In genomic region chr11:106468531-106468930, GRCh38 we compare ENCODE assay signal across 13 cellular contexts.
DNase-seq lines count a peak whose midpoint lies in the region; ATAC-seq, FAIRE-seq and TF ChIP-seq lines count a peak whose summit lies in the region.
"Had no signal": no experiment of that assay in that cellular context is flagged by ENCODE, and none has a peak within 500 bp of the region (broad histone marks: within the 10 kb centered on the region; RNA-seq: fewer than 3 reads in every experiment).

No MANE protein-coding gene starts in this region.

- H2BK15ac ChIP-seq in mesendoderm (replicated peaks; ENCODE audit: low read depth): peak overlapping the region; percentile 57

- H3K9ac ChIP-seq in PC-3 (ENCODE audit: low read length) (no peak overlapping the region), mesendoderm (ENCODE audit: low read length) (no peak overlapping the region), skeletal muscle satellite cell (ENCODE audit: low read depth, low read length) (no peak overlapping the region), kidney (ENCODE audit: low read length in 2 of 2) (no peak overlapping the region)

- peak overlapping the region; percentile 3; the same call in 1 of the 2 replicates for H3K4me2 ChIP-seq in PC-3 (ENCODE audit: low read length)
- no peak overlapping the region for H3K4me2 ChIP-seq in mesendoderm (ENCODE audit: low read length)
- peak overlapping the region; percentile 38 for H3K4me2 ChIP-seq in skeletal muscle satellite cell (ENCODE audit: low read length)

- peak overlapping the region; percentile 23; the same call in 1 of the 2 replicates for H2AFZ ChIP-seq in PC-3 (ENCODE audit: low read length)

- no peak overlapping the region for H2BK5ac ChIP-seq in mesendoderm (ENCODE audit: low read length)

- H3K4me1 ChIP-seq in PC-3 (ENCODE audit: insufficient read depth, low read length) (peaks cover 74% of the 10 kb centered on the region), mesendoderm (ENCODE audit: control insufficient read depth, low read depth, low read length) (peaks cover 4% of the 10 kb centered on the region), skeletal muscle satellite cell (ENCODE audit: control insufficient read depth, insufficient read depth, low read length) (peaks cover 46% of the 10 kb centered on the region), right cardiac atrium (ENCODE audit: control insufficient read depth, insufficient read depth, low read length) (peaks cover 3% of the 10 kb centered on the region), kidney (ENCODE audit: control insufficient read depth in 1 of 2, insufficient read depth in 1 of 2, low read depth in 1 of 2, low read length in 2 of 2) (peaks cover 0 to 2% of the 10 kb centered on the region in 2 donors)
- H3K4me1 ChIP-seq: BE2C had no signal

- no peak for ATAC-seq in PC-3
- ATAC-seq in right cardiac atrium: no peak
- no peak for ATAC-seq in HG03139 (IDR thresholded peaks at IDR 0.05; ENCODE audit: unreplicated experiment)
- ATAC-seq: CD8-positive, alpha-beta T cell had no signal

- H3K27me3 ChIP-seq in PC-3 (ENCODE audit: low read length) (no peaks in the 10 kb centered on the region), mesendoderm (ENCODE audit: insufficient read depth, low read length, poor library complexity) (no peaks in the 10 kb centered on the region), skeletal muscle satellite cell (ENCODE audit: control insufficient read depth, insufficient read depth, low read length) (no peaks in the 10 kb centered on the region), right cardiac atrium (ENCODE audit: control insufficient read depth, insufficient read depth) (no peaks in the 10 kb centered on the region)
- H3K27me3 ChIP-seq: BE2C had no signal

- no peak overlapping the region for H3K56ac ChIP-seq in mesendoderm (ENCODE audit: low read length)

- TF ChIP-seq CTCF in PC-3 (conservative IDR thresholded peaks at IDR 0.05; ENCODE audit: low read depth, low read length): no peak
- no peak for TF ChIP-seq CTCF in chondrocyte (IDR thresholded peaks at IDR 0.05)
- TF ChIP-seq CTCF in kidney (IDR thresholded peaks at IDR 0.05; ENCODE audit: borderline replicate concordance, extremely low read depth, insufficient read depth): no peak

- no peaks in the 10 kb centered on the region for H3F3A ChIP-seq in PC-3 (ENCODE audit: low read length, unreplicated experiment)

- CTCF ChIA-PET in PC-3 (lab: Charles Lee): no interaction called here

- no peak overlapping the region for H2AK5ac ChIP-seq in mesendoderm (ENCODE audit: low read length)

- no TSS peak for BruUV-seq in PC-3 (replicated peaks; lab: Mats Ljungman, UMichigan)

- H3K36me3 ChIP-seq in PC-3 (ENCODE audit: low read depth, low read length): no peaks in the 10 kb centered on the region
- H3K36me3 ChIP-seq in mesendoderm (ENCODE audit: control insufficient read depth, insufficient read depth, low read length): no peaks in the 10 kb centered on the region
- no peaks in the 10 kb centered on the region for H3K36me3 ChIP-seq in skeletal muscle satellite cell (ENCODE audit: insufficient read depth, low read length)
- no peaks in the 10 kb centered on the region for H3K36me3 ChIP-seq in kidney (ENCODE audit: control insufficient read depth in 1 of 2, insufficient read depth in 2 of 2, low read length in 2 of 2)
- H3K36me3 ChIP-seq: BE2C had no signal

- DNase-seq in PC-3 (no peak), chondrocyte (ENCODE audit: low spot score) (no peak), mesendoderm (no peak), right cardiac atrium (no peak), kidney (no peak)
- DNase-seq: BE2C; CD8-positive, alpha-beta T cell; NCI-H1436; NCI-H2081; NCI-H524 treated with DMSO at 0.1 percent for 48 hours; NK-92 treated with Interleukin-12 subunit alpha and Interleukin-12 subunit beta, amount 100 ng/mL, for 24 hours had no signal

- H2BK120ac ChIP-seq in mesendoderm (ENCODE audit: low read depth, low read length): no peak overlapping the region

- no peak for FAIRE-seq in kidney (lab: Jason Lieb, UNC)

- no peak overlapping the region for H4K8ac ChIP-seq in mesendoderm (ENCODE audit: low read depth, low read length)

- POLR2A ChIA-PET in PC-3 (lab: Charles Lee; ENCODE audit: unreplicated experiment): no interaction called here

- H3K36me3 Mint-ChIP-seq in chondrocyte (ENCODE audit: low read depth): no peaks in the 10 kb centered on the region
- H3K36me3 Mint-ChIP-seq: CD8-positive, alpha-beta T cell had no signal

- H3K9me3 Mint-ChIP-seq in chondrocyte (ENCODE audit: low read depth): no peaks in the 10 kb centered on the region

- H3K23ac ChIP-seq in mesendoderm (ENCODE audit: low read length): no peak overlapping the region

- no peaks in the 10 kb centered on the region for H4K20me1 ChIP-seq in PC-3 (ENCODE audit: low read length)

- peak overlapping the region; percentile 28 for H3K18ac ChIP-seq in mesendoderm (ENCODE audit: low read length)

- H3K79me2 ChIP-seq in PC-3 (ENCODE audit: low read length) (no peaks in the 10 kb centered on the region), mesendoderm (ENCODE audit: control insufficient read depth, insufficient read depth, low read length) (no peaks in the 10 kb centered on the region)

- no CpG with 5 or more reads among the region's 1 CpG for WGBS in mesendoderm (ENCODE audit: extremely low coverage, insufficient coverage, low lambda C conversion rate)
- WGBS in right cardiac atrium: 71% methylated on average over 1 of the region's 1 CpG

- H3K4me1 Mint-ChIP-seq in chondrocyte (ENCODE audit: low read depth): peaks cover 56% of the 10 kb centered on the region

- intact Hi-C loops in PC-3 (cut with micrococcal nuclease) (no loop called here), right cardiac atrium (cut with DNase I) (no loop called here), kidney (cut with DNase I) (no loop called here)

- no peaks in the 10 kb centered on the region for H3K9me2 ChIP-seq in PC-3 (replicated peaks; ENCODE audit: low read length)

- H3K4me3 Mint-ChIP-seq in chondrocyte (ENCODE audit: unreplicated experiment): no peak overlapping the region
- H3K4me3 Mint-ChIP-seq: CD8-positive, alpha-beta T cell had no signal

- no peaks in the 10 kb centered on the region for H3K79me1 ChIP-seq in mesendoderm (ENCODE audit: low read length)

- H3K4me3 ChIP-seq in PC-3 (ENCODE audit: low read length) (no peak overlapping the region), mesendoderm (ENCODE audit: low read length) (no peak overlapping the region), skeletal muscle satellite cell (ENCODE audit: low read length) (no peak overlapping the region), right cardiac atrium (ENCODE audit: low read length) (no peak overlapping the region), kidney (ENCODE audit: low read length in 2 of 2) (no peak overlapping the region)

- H3K27ac ChIP-seq in PC-3 (ENCODE audit: low read length) (no peak overlapping the region), mesendoderm (ENCODE audit: low read depth, low read length) (no peak overlapping the region), right cardiac atrium (ENCODE audit: low read length) (no peak overlapping the region), kidney (ENCODE audit: low read depth in 2 of 2, low read length in 2 of 2) (no peak overlapping the region)

- peak overlapping the region; percentile 93 for H3K27ac Mint-ChIP-seq in chondrocyte (ENCODE audit: unreplicated experiment)
- H3K27ac Mint-ChIP-seq: CD8-positive, alpha-beta T cell had no signal

- H3K27me3 Mint-ChIP-seq in chondrocyte (ENCODE audit: low read depth): no peaks in the 10 kb centered on the region

- no peak overlapping the region for H4K5ac ChIP-seq in mesendoderm (ENCODE audit: low read length)

- H3K9me3 ChIP-seq in PC-3 (ENCODE audit: low read length): no peaks in the 10 kb centered on the region
- no peaks in the 10 kb centered on the region for H3K9me3 ChIP-seq in skeletal muscle satellite cell (replicated peaks; ENCODE audit: low read length)
- no peaks in the 10 kb centered on the region for H3K9me3 ChIP-seq in right cardiac atrium (ENCODE audit: control insufficient read depth, low read length)
- no peaks in the 10 kb centered on the region for H3K9me3 ChIP-seq in kidney (ENCODE audit: control insufficient read depth in 1 of 2, low read length in 2 of 2)
- H3K9me3 ChIP-seq: BE2C had no signal

- no peak overlapping the region for H3K4ac ChIP-seq in mesendoderm (ENCODE audit: low read depth, low read length)
